20 cellular contexts compared by ENCODE assay signal in the genomic region with DNA sequence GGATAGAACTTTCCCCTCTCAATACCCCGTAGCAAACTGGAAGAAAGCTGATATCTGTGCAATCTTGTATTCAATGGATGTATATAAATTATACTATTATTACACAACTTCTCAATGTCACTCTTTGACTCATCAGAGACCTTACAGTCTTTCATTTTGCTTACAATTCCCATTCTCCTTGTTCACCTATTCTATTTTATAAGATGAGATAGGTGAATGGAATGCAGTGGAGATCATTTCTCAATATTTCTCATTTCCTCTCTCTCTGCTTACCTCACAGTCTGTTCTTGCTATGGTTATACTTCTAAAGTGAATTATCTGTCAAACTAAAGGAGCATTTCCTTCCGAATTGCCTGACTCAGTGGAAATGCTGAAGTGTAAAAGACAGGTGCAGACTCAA. TPM values are rescaled to one million over a fixed set of nuclear protein-coding genes. Genes with fewer than 3 reads are reported as not detected.
A peak's percentile ranks its signal among the peaks of the same experiment; 100 is the strongest.
DNase-seq lines count a peak whose midpoint lies in the region; ATAC-seq and TF ChIP-seq lines count a peak whose summit lies in the region.
"Had no signal": no experiment of that assay in that cellular context is flagged by ENCODE, and none has a peak within 500 bp of the region (broad histone marks: within the 10 kb centered on the region; RNA-seq: fewer than 3 reads in every experiment).

No MANE protein-coding gene starts in this region.

- CTCF ChIA-PET in Calu3 (lab: Charles Lee), result interaction anchor here (1.2 kb wide), 1 partner anchor 333 kb away, joined by 3 read pairs; no protein-coding TSS in a partner anchor

- peak overlapping the region; percentile 79 for H3K27ac Mint-ChIP-seq in Calu3 (ENCODE audit: unreplicated experiment)
- H3K27ac Mint-ChIP-seq: CD14-positive monocyte, H9 had no signal

- no TSS peak for BruUV-seq in Calu3 (replicated peaks; lab: Mats Ljungman, UMichigan)

- H3K9me3 Mint-ChIP-seq in Calu3 (ENCODE audit: low read depth, unreplicated experiment), result no peaks in the 10 kb centered on the region

- no peak for DNase-seq in Calu3
- DNase-seq in iris pigment epithelial cell (ENCODE audit: low read depth), result peak; percentile 50
- no peak for DNase-seq in inferior parietal cortex (ENCODE audit: extremely low spot score)
- DNase-seq in SJCRH30, result no peak
- DNase-seq in ecto neural progenitor cell (ENCODE audit: low spot score), result no peak
- DNase-seq: DND-41, GDM1, H9, NCI-H1417 treated with DMSO at 0.1 percent for 48 hours, NCI-H187 treated with DMSO at 0.1 percent for 48 hours, NCI-H2227 treated with DMSO at 0.1 percent for 48 hours, NCI-H510A treated with DMSO at 0.1 percent for 48 hours, NCI-H774, RPMI8226 had no signal

- H3K36me3 ChIP-seq in SJCRH30, result no peaks in the 10 kb centered on the region

- H3K4me1 Mint-ChIP-seq in Calu3 (ENCODE audit: low read depth, unreplicated experiment), result peaks cover 42% of the 10 kb centered on the region
- H3K4me1 Mint-ChIP-seq: CD14-positive monocyte had no signal

- H3K36me3 Mint-ChIP-seq in Calu3 (ENCODE audit: insufficient read depth, unreplicated experiment), result peaks cover 33% of the 10 kb centered on the region
- H3K36me3 Mint-ChIP-seq: CD14-positive monocyte had no signal

- intact Hi-C loops in Calu3 (cut with micrococcal nuclease; ENCODE audit: unreplicated experiment), result loop anchor here (1.0 to 5.0 kb wide), 3 partner anchors 13 to 128 kb away; no protein-coding TSS in a partner anchor

- no peak overlapping the region for H3K4me3 Mint-ChIP-seq in Calu3 (ENCODE audit: low read depth, unreplicated experiment)
- H3K4me3 Mint-ChIP-seq: CD14-positive monocyte, H9 had no signal

- H3K9me3 ChIP-seq in SJCRH30 (replicated peaks), result no peaks in the 10 kb centered on the region

- no peak for ATAC-seq in HG02642 (IDR thresholded peaks at IDR 0.05; ENCODE audit: poor library complexity, unreplicated experiment)
- ATAC-seq: K562 had no signal

- no peaks in the 10 kb centered on the region for H3K27me3 ChIP-seq in SJCRH30

- H3K4me1 ChIP-seq in SJCRH30, result no peaks in the 10 kb centered on the region

- no peaks in the 10 kb centered on the region for H3K27me3 Mint-ChIP-seq in Calu3 (ENCODE audit: unreplicated experiment)

- no peak overlapping the region for H3K4me3 ChIP-seq in SJCRH30
- H3K4me3 ChIP-seq: K562 had no signal

- TF ChIP-seq CTCF in Calu3 (IDR thresholded peaks at IDR 0.05; ENCODE audit: unreplicated experiment), result no peak
- no peak for TF ChIP-seq CTCF in VCaP (conservative IDR thresholded peaks at IDR 0.05)

- TF ChIP-seq RAD21 in Ishikawa (IDR thresholded peaks at IDR 0.05; ENCODE audit: low read depth), result no peak

- no peak for TF ChIP-seq EP300 in Ishikawa (IDR thresholded peaks at IDR 0.05; ENCODE audit: borderline replicate concordance)

- H3K27ac ChIP-seq in VCaP (peak overlapping the region; percentile 100), SJCRH30 (no peak overlapping the region)

TF ChIP-seq in Ishikawa, 13 proteins besides CTCF, POLR2A, EP300 and RAD21:
- TF ChIP-seq TEAD4 (IDR thresholded peaks at IDR 0.05) (no peak), CEBPB (IDR thresholded peaks at IDR 0.05) (0 out of 2 replicates have a peak, but pooled peaks have one; percentile 18)

RNA-seq across cellular contexts. Expression of gene FOXA1, which starts 14.9 kb away (rescaled TPM):
- total RNA-seq in Calu3 (2022), result 108 and 131 TPM in 2 replicates
- 1.5 and 2.5 TPM in 2 replicates for total RNA-seq in SJCRH30 (2014; rRNA removed; shearing (Covaris generic))
- total RNA-seq: OCI-LY7 had no signal

RNA-seq across cellular contexts. Expression of gene TTC6, which starts 15.3 kb away (rescaled TPM):
- total RNA-seq in Calu3 (2022), result 13.4 and 13.8 TPM in 2 replicates
- total RNA-seq in SJCRH30 (2014; rRNA removed; shearing (Covaris generic)), result 0.06 and 0.08 TPM in 2 replicates
- total RNA-seq: OCI-LY7 had no signal

Comparison
In these comparisons a context has a peak if more than half of its experiments do, and no peak if none do; other contexts are left out.
1. RNA of gene FOXA1, which starts 14.9 kb away (total RNA-seq): 108 to 131 TPM in Calu3; 1.5 to 2.5 TPM in SJCRH30; every median in the first group is over 10 times any median in the second.
2. RNA of gene TTC6, which starts 15.3 kb away (total RNA-seq): 13.4 to 13.8 TPM in Calu3; 0.06 to 0.08 TPM in SJCRH30; every median in the first group is over 10 times any median in the second.